20 cellular contexts compared by ENCODE assay signal in genomic region chr3:181610083-181610972, GRCh38.
DNase-seq lines count a peak whose midpoint lies in the region; ATAC-seq lines count a peak whose summit lies in the region.
"Had no signal": no experiment of that assay in that cellular context is flagged by ENCODE, and none has a peak within 500 bp of the region (broad histone marks: within the 10 kb centered on the region; RNA-seq: fewer than 3 reads in every experiment).

No MANE protein-coding gene starts in this region.

- peak; percentile 8 for DNase-seq in NCI-H748 (lab: John Stamatoyannopoulos, UW; ENCODE audit: unreplicated experiment)
- DNase-seq in NCI-H748 treated with DMSO at 0.1 percent for 48 hours (lab: John Stamatoyannopoulos, UW): no peak
- DNase-seq in dermis blood vessel endothelial cell: peak; percentile 30
- no peak for DNase-seq in activated effector memory CD4-positive, alpha-beta T cell treated with anti-CD3 and anti-CD28 coated beads, Interleukin-2, amount 50 U/mL, for 16 hours
- no peak for DNase-seq in DMS 273 treated with DMSO at 0.1 percent for 48 hours (lab: John Stamatoyannopoulos, UW)
- DNase-seq in NK-92 treated with Interleukin-12 subunit alpha and Interleukin-12 subunit beta, amount 100 ng/mL, for 24 hours (lab: John Stamatoyannopoulos, UW): no peak
- DNase-seq: activated CD4-positive, alpha-beta memory T cell treated with anti-CD3 and anti-CD28 coated beads for 36 hours; activated naive CD4-positive, alpha-beta T cell treated with anti-CD3 and anti-CD28 coated beads, Interleukin-2, amount 50 U/mL, for 16 hours; brain microvascular endothelial cell; C1 segment of cervical spinal cord; GDM1; Karpas-422; NCI-H446 treated with DMSO at 0.1 percent for 48 hours; spleen; T-helper 17 cell had no signal

- ATAC-seq in HG03095 (IDR thresholded peaks at IDR 0.05; ENCODE audit: unreplicated experiment): no peak
- ATAC-seq: esophagus mucosa; natural killer cell treated with Interleukin-12 subunit alpha and Interleukin-12 subunit beta and Interleukin-15 and Interleukin-18, amount 100 ng/mL, for 72 hours; T-helper 17 cell had no signal

- H3K27me3 ChIP-seq in layer of hippocampus (ENCODE audit: control insufficient read depth, insufficient read depth, low read length): no peaks in the 10 kb centered on the region
- H3K27me3 ChIP-seq: brain microvascular endothelial cell, spleen had no signal

- peak overlapping the region; percentile 67 for H3K27ac ChIP-seq in layer of hippocampus (ENCODE audit: low read depth, low read length)
- H3K27ac ChIP-seq: brain microvascular endothelial cell, spleen, VCaP had no signal

Comparison
In these comparisons a context has a peak if more than half of its experiments do, and no peak if none do; other contexts are left out.
1. DNase-seq: peak in NCI-H748 (single experiment) and dermis blood vessel endothelial cell (single experiment); none in NCI-H748 treated with DMSO at 0.1 percent for 48 hours (single experiment), activated effector memory CD4-positive, alpha-beta T cell treated with anti-CD3 and anti-CD28 coated beads, Interleukin-2, amount 50 U/mL, for 16 hours (single experiment), DMS 273 treated with DMSO at 0.1 percent for 48 hours (single experiment) and NK-92 treated with Interleukin-12 subunit alpha and Interleukin-12 subunit beta, amount 100 ng/mL, for 24 hours (single experiment).